In genomic region chr10:101781984-101782810, GRCh38 we compare ENCODE assay signal across 8 cellular contexts. TPM values are rescaled to one million over a fixed set of nuclear protein-coding genes. Genes with fewer than 3 reads are reported as not detected.
DNase-seq lines count a peak whose midpoint lies in the region; ATAC-seq and TF ChIP-seq lines count a peak whose summit lies in the region.

No MANE protein-coding gene starts in this region.

- H3K27me3 ChIP-seq in ACC112 (ENCODE audit: insufficient read depth, low read length) (peaks cover 7% of the 10 kb centered on the region), HL-60 (ENCODE audit: insufficient read depth, poor library complexity, severe bottlenecking) (no peaks in the 10 kb centered on the region), breast epithelium (peaks cover 0 to 24% of the 10 kb centered on the region in 2 donors)

- H3K4me3 Mint-ChIP-seq in mesothelial cell of epicardium = peak overlapping the region; percentile 100

- TF ChIP-seq POLR2A in breast epithelium (IDR thresholded peaks at IDR 0.05) = no peak

- H3K27ac ChIP-seq in ACC112 (ENCODE audit: low read depth, low read length) = no peak overlapping the region
- peak overlapping the region; percentile 69 for H3K27ac ChIP-seq in HL-60 (replicated peaks)
- no peak overlapping the region for H3K27ac ChIP-seq in breast epithelium

- TF ChIP-seq CTCF in HL-60 (IDR thresholded peaks at IDR 0.05; ENCODE audit: insufficient read depth, low read length) (no peak), breast epithelium (IDR thresholded peaks at IDR 0.05) (no peak), mesothelial cell of epicardium (IDR thresholded peaks at IDR 0.05; ENCODE audit: unreplicated experiment) (no peak)

- peak overlapping the region; percentile 86 for H3K4me3 ChIP-seq in ACC112 (ENCODE audit: low read depth, low read length)
- peak overlapping the region; percentile 95 for H3K4me3 ChIP-seq in HL-60 (replicated peaks; ENCODE audit: insufficient read depth, low read length)
- peak overlapping the region; percentile 49 to 87 (median 79) for H3K4me3 ChIP-seq in breast epithelium

- peaks cover 42% of the 10 kb centered on the region for H3K4me1 Mint-ChIP-seq in mesothelial cell of epicardium

- H3K27ac Mint-ChIP-seq in mesothelial cell of epicardium = no peak overlapping the region

- H3K36me3 Mint-ChIP-seq in mesothelial cell of epicardium = peaks cover 19% of the 10 kb centered on the region

- H3K9me3 Mint-ChIP-seq in mesothelial cell of epicardium = no peaks in the 10 kb centered on the region

- H3K9me3 ChIP-seq in breast epithelium = no peaks in the 10 kb centered on the region

- ATAC-seq in HG03175 (IDR thresholded peaks at IDR 0.05; ENCODE audit: unreplicated experiment) = no peak
- no peak for ATAC-seq in GM21723 (IDR thresholded peaks at IDR 0.05; ENCODE audit: unreplicated experiment)

- H3K36me3 ChIP-seq in ACC112 (ENCODE audit: insufficient read depth, low read length) = peaks cover 11% of the 10 kb centered on the region
- H3K36me3 ChIP-seq in breast epithelium = no peaks in the 10 kb centered on the region

- H2AFZ ChIP-seq in ACC112 (ENCODE audit: low read length, unreplicated experiment) = peak overlapping the region; percentile 54

- peaks cover 37% of the 10 kb centered on the region for H3K27me3 Mint-ChIP-seq in mesothelial cell of epicardium (ENCODE audit: low read depth)

- H3K4me1 ChIP-seq in ACC112 (ENCODE audit: control insufficient read depth, insufficient read depth, low read length, unreplicated experiment) = peaks cover 25% of the 10 kb centered on the region
- H3K4me1 ChIP-seq in breast epithelium = peaks cover 6 to 8% of the 10 kb centered on the region in 2 donors

- DNase-seq in HL-60 (ENCODE audit: low read depth in 1 of 2, low spot score in 1 of 2) = no peak
- DNase-seq in breast epithelium (ENCODE audit: low spot score in 2 of 2) = no peak
- DNase-seq in mesothelial cell of epicardium (ENCODE audit: low spot score in 2 of 2, unreplicated experiment in 2 of 2) = no peak
- DNase-seq in retina = no peak
- no peak for DNase-seq in dermis blood vessel endothelial cell

- peaks cover 7% of the 10 kb centered on the region for H3K79me2 ChIP-seq in ACC112 (ENCODE audit: control insufficient read depth, insufficient read depth, low read length, unreplicated experiment)

- intact Hi-C loops in breast epithelium (cut with DNase I; ENCODE audit: low total_unique reads) = no loop called here

RNA-seq across cellular contexts. Expression of gene NPM3, which starts 1.0 kb away (rescaled TPM):
- total RNA-seq in breast epithelium = 10 to 100 TPM; 37.3 to 61.0 (median 43.9) TPM
- 42.4 to 45.6 TPM (median 45.2 TPM) in 3 replicates for total RNA-seq in mesothelial cell of epicardium
- 92.8 and 96.7 TPM in 2 replicates for total RNA-seq in dermis blood vessel endothelial cell

RNA-seq across cellular contexts. Expression of gene FGF8, which starts 6.3 kb away (rescaled TPM):
- total RNA-seq in breast epithelium (not detected), mesothelial cell of epicardium (not detected in 3 replicates), dermis blood vessel endothelial cell (not detected in 2 replicates)

RNA-seq across cellular contexts. Expression of gene OGA, which starts 36.0 kb away (rescaled TPM):
- total RNA-seq in breast epithelium = 100 to 1,000 TPM; 169 to 200 (median 181) TPM
- 162 to 168 TPM (median 165 TPM) in 3 replicates for total RNA-seq in mesothelial cell of epicardium
- 96.1 and 99.1 TPM in 2 replicates for total RNA-seq in dermis blood vessel endothelial cell
